ENCODE assay signal across 38 cellular contexts in genomic region chr16:28486266-28486665, GRCh38. TPM values are rescaled to one million over a fixed set of nuclear protein-coding genes. Genes with fewer than 3 reads are reported as not detected.
"Had no signal": no experiment of that assay in that cellular context is flagged by ENCODE, and none has a peak within 500 bp of the region (broad histone marks: within the 10 kb centered on the region; RNA-seq: fewer than 3 reads in every experiment).

No MANE protein-coding gene starts in this region.

- H3K9me3 ChIP-seq: esophagus muscularis mucosa, gastrocnemius medialis, heart left ventricle had no signal

- H3K4me1 ChIP-seq: foreskin keratinocyte had no signal

- H3K4me3 Mint-ChIP-seq: activated CD4-positive, alpha-beta memory T cell treated with anti-CD3 and anti-CD28 coated beads for 36 hours; activated CD4-positive, alpha-beta T cell treated with anti-CD3 and anti-CD28 coated beads for 36 hours; activated CD4-positive, alpha-beta T cell treated with anti-CD3 and anti-CD28 coated beads, Interleukin-2, amount 10 ng/mL, durations not matched to agents 24 days and 14 days; activated CD8-positive, alpha-beta memory T cell treated with anti-CD3 and anti-CD28 coated beads, Interleukin-2, amount 10 ng/mL, durations not matched to agents 7 days and 5 days; activated CD8-positive, alpha-beta T cell treated with anti-CD3 and anti-CD28 coated beads, Interleukin-2, amount 10 ng/mL, durations not matched to agents 7 days and 5 days; activated naive CD4-positive, alpha-beta T cell treated with anti-CD3 and anti-CD28 coated beads for 36 hours; activated naive CD8-positive, alpha-beta T cell treated with anti-CD3 and anti-CD28 coated beads, Interleukin-2, amount 10 ng/mL, durations not matched to agents 7 days and 5 days; activated T-cell treated with anti-CD3 and anti-CD28 coated beads, Interleukin-2, amount 50 U/mL, for 4 hours; activated T-helper 17 cell treated with anti-CD3 and anti-CD28 coated beads, Interleukin-2, amount 50 U/mL, for 72 hours; central memory CD8-positive, alpha-beta T cell; effector memory CD8-positive, alpha-beta T cell; T-helper 2 cell treated with Interferon-gamma antibody and Interleukin-4, amounts not matched to agents 5 μg/mL and 100 μg/mL, for 36 hours had no signal

- H3K27me3 Mint-ChIP-seq: activated CD4-positive, alpha-beta memory T cell treated with anti-CD3 and anti-CD28 coated beads for 36 hours; activated CD4-positive, alpha-beta T cell treated with anti-CD3 and anti-CD28 coated beads for 36 hours; activated CD4-positive, alpha-beta T cell treated with anti-CD3 and anti-CD28 coated beads, Interleukin-2, amount 10 ng/mL, durations not matched to agents 24 days and 14 days; activated CD8-positive, alpha-beta memory T cell treated with anti-CD3 and anti-CD28 coated beads, Interleukin-2, amount 10 ng/mL, durations not matched to agents 7 days and 5 days; activated naive CD8-positive, alpha-beta T cell treated with anti-CD3 and anti-CD28 coated beads, Interleukin-2, amount 10 ng/mL, durations not matched to agents 7 days and 5 days; activated T-helper 17 cell treated with anti-CD3 and anti-CD28 coated beads, Interleukin-2, amount 50 U/mL, for 72 hours; central memory CD8-positive, alpha-beta T cell; effector memory CD8-positive, alpha-beta T cell; T-helper 17 cell had no signal

- ATAC-seq: activated CD4-positive, alpha-beta T cell treated with anti-CD3 and anti-CD28 coated beads for 36 hours; activated CD8-positive, alpha-beta memory T cell treated with anti-CD3 and anti-CD28 coated beads, Interleukin-2, amount 10 ng/mL, durations not matched to agents 7 days and 5 days; activated CD8-positive, alpha-beta T cell treated with anti-CD3 and anti-CD28 coated beads, Interleukin-2, amount 10 ng/mL, durations not matched to agents 7 days and 5 days; activated naive CD4-positive, alpha-beta T cell treated with anti-CD3 and anti-CD28 coated beads, Interleukin-2, amount 50 U/mL, for 72 hours; activated T-cell treated with anti-CD3 and anti-CD28 coated beads, Interleukin-2, amount 50 U/mL, for 4 hours; activated T-helper 17 cell treated with anti-CD3 and anti-CD28 coated beads, Interleukin-2, amount 50 U/mL, for 72 hours; effector memory CD8-positive, alpha-beta T cell; foreskin keratinocyte; gastrocnemius medialis; heart left ventricle; T-helper 17 cell had no signal

- DNase-seq: activated CD4-positive, alpha-beta memory T cell treated with anti-CD3 and anti-CD28 coated beads for 36 hours; activated CD4-positive, alpha-beta T cell treated with anti-CD3 and anti-CD28 coated beads for 36 hours; activated CD4-positive, alpha-beta T cell treated with anti-CD3 and anti-CD28 coated beads, Interleukin-2, amount 10 ng/mL, durations not matched to agents 24 days and 14 days; activated CD4-positive, CD25-positive, alpha-beta regulatory T cell; activated CD4-positive, CD25-positive, alpha-beta regulatory T cell treated with anti-CD3 and anti-CD28 coated beads, Interleukin-2, amount 50 U/mL, for 72 hours; activated CD8-positive, alpha-beta memory T cell treated with anti-CD3 and anti-CD28 coated beads, Interleukin-2, amount 10 ng/mL, durations not matched to agents 7 days and 5 days; activated CD8-positive, alpha-beta memory T cell treated with anti-CD3 and anti-CD28 coated beads, Interleukin-2, amount 50 U/mL, for 4 hours; activated CD8-positive, alpha-beta T cell treated with anti-CD3 and anti-CD28 coated beads, Interleukin-2, amount 10 ng/mL, durations not matched to agents 7 days and 5 days; activated effector memory CD4-positive, alpha-beta T cell treated with Interleukin-2 at 50 U/mL for 16 hours; activated gamma-delta T cell treated with Interleukin-2 at 50 U/mL for 16 hours; activated naive CD4-positive, alpha-beta T cell treated with anti-CD3 and anti-CD28 coated beads for 36 hours; activated naive CD8-positive, alpha-beta T cell treated with anti-CD3 and anti-CD28 coated beads, Interleukin-2, amount 10 ng/mL, durations not matched to agents 7 days and 5 days; activated T-cell treated with anti-CD3 and anti-CD28 coated beads, Interleukin-2, amount 50 U/mL, for 4 hours; amniotic stem cell; anterior cingulate cortex; brain microvascular endothelial cell; cortex of kidney; dermis blood vessel endothelial cell; effector CD4-positive, alpha-beta T cell; effector memory CD8-positive, alpha-beta T cell; foreskin keratinocyte; gastrocnemius medialis; glutamatergic neuron; heart left ventricle; T-helper 1 cell; T-helper 17 cell; T1000 had no signal

- H3K27ac ChIP-seq: brain microvascular endothelial cell, esophagus muscularis mucosa, foreskin keratinocyte, gastrocnemius medialis, heart left ventricle had no signal

- H3K27ac Mint-ChIP-seq: activated CD4-positive, alpha-beta memory T cell treated with anti-CD3 and anti-CD28 coated beads for 36 hours; activated CD4-positive, alpha-beta T cell treated with anti-CD3 and anti-CD28 coated beads for 36 hours; activated CD4-positive, alpha-beta T cell treated with anti-CD3 and anti-CD28 coated beads, Interleukin-2, amount 10 ng/mL, durations not matched to agents 24 days and 14 days; activated CD8-positive, alpha-beta memory T cell treated with anti-CD3 and anti-CD28 coated beads, Interleukin-2, amount 10 ng/mL, durations not matched to agents 7 days and 5 days; activated naive CD4-positive, alpha-beta T cell treated with anti-CD3 and anti-CD28 coated beads for 36 hours; activated naive CD8-positive, alpha-beta T cell treated with anti-CD3 and anti-CD28 coated beads, Interleukin-2, amount 10 ng/mL, durations not matched to agents 7 days and 5 days; T-helper 2 cell treated with Interferon-gamma antibody and Interleukin-4, amounts not matched to agents 5 μg/mL and 100 μg/mL, for 36 hours had no signal

- H3K4me3 ChIP-seq: esophagus muscularis mucosa, gastrocnemius medialis, heart left ventricle had no signal

- FAIRE-seq: astrocyte, bronchial epithelial cell, colon had no signal

- H3K27me3 ChIP-seq: brain microvascular endothelial cell, esophagus muscularis mucosa, foreskin keratinocyte, gastrocnemius medialis, heart left ventricle had no signal

- H3K9me3 Mint-ChIP-seq: activated CD4-positive, alpha-beta memory T cell treated with anti-CD3 and anti-CD28 coated beads for 36 hours; activated CD4-positive, alpha-beta T cell treated with anti-CD3 and anti-CD28 coated beads, Interleukin-2, amount 10 ng/mL, durations not matched to agents 24 days and 14 days; activated naive CD4-positive, alpha-beta T cell treated with anti-CD3 and anti-CD28 coated beads for 36 hours; activated naive CD4-positive, alpha-beta T cell treated with anti-CD3 and anti-CD28 coated beads, Interleukin-2, amount 50 U/mL, for 72 hours; activated naive CD8-positive, alpha-beta T cell treated with anti-CD3 and anti-CD28 coated beads, Interleukin-2, amount 10 ng/mL, durations not matched to agents 7 days and 5 days; activated T-cell treated with anti-CD3 and anti-CD28 coated beads, Interleukin-2, amount 50 U/mL, for 4 hours; activated T-helper 17 cell treated with anti-CD3 and anti-CD28 coated beads, Interleukin-2, amount 50 U/mL, for 72 hours; central memory CD8-positive, alpha-beta T cell; effector memory CD8-positive, alpha-beta T cell; T-helper 2 cell treated with Interferon-gamma antibody and Interleukin-4, amounts not matched to agents 5 μg/mL and 100 μg/mL, for 36 hours had no signal

RNA-seq across cellular contexts. Expression of gene APOBR, which starts 8.2 kb away (rescaled TPM):
- total RNA-seq: astrocyte, bronchial epithelial cell, foreskin keratinocyte had no signal
- polyA plus RNA-seq: foreskin keratinocyte had no signal

RNA-seq across cellular contexts. Expression of gene NPIPB7, which starts 14.1 kb away (rescaled TPM):
- total RNA-seq: activated CD4-positive, alpha-beta memory T cell treated with anti-CD3 and anti-CD28 coated beads for 36 hours; activated CD4-positive, alpha-beta T cell treated with anti-CD3 and anti-CD28 coated beads, Interleukin-2, amount 10 ng/mL, durations not matched to agents 24 days and 14 days; activated CD8-positive, alpha-beta memory T cell treated with anti-CD3 and anti-CD28 coated beads, Interleukin-2, amount 10 ng/mL, durations not matched to agents 7 days and 5 days; activated CD8-positive, alpha-beta T cell treated with anti-CD3 and anti-CD28 coated beads, Interleukin-2, amount 10 ng/mL, durations not matched to agents 7 days and 5 days; activated naive CD4-positive, alpha-beta T cell treated with anti-CD3 and anti-CD28 coated beads for 36 hours; activated T-cell treated with anti-CD3 and anti-CD28 coated beads, Interleukin-2, amount 50 U/mL, for 4 hours; activated T-helper 17 cell treated with anti-CD3 and anti-CD28 coated beads, Interleukin-2, amount 50 U/mL, for 72 hours; astrocyte; bronchial epithelial cell; cardiac septum; dermis blood vessel endothelial cell; foreskin keratinocyte; gastrocnemius medialis; heart left ventricle; T-helper 17 cell had no signal
- polyA plus RNA-seq: foreskin keratinocyte had no signal

RNA-seq across cellular contexts. Expression of gene IL27, which starts 20.4 kb away (rescaled TPM):
- total RNA-seq: activated CD4-positive, alpha-beta memory T cell treated with anti-CD3 and anti-CD28 coated beads for 36 hours; activated CD4-positive, alpha-beta T cell treated with anti-CD3 and anti-CD28 coated beads for 36 hours; activated CD4-positive, alpha-beta T cell treated with anti-CD3 and anti-CD28 coated beads, Interleukin-2, amount 10 ng/mL, durations not matched to agents 24 days and 14 days; activated CD8-positive, alpha-beta memory T cell treated with anti-CD3 and anti-CD28 coated beads for 36 hours; activated CD8-positive, alpha-beta memory T cell treated with anti-CD3 and anti-CD28 coated beads, Interleukin-2, amount 10 ng/mL, durations not matched to agents 7 days and 5 days; activated CD8-positive, alpha-beta T cell treated with anti-CD3 and anti-CD28 coated beads, Interleukin-2, amount 10 ng/mL, durations not matched to agents 7 days and 5 days; activated naive CD4-positive, alpha-beta T cell treated with anti-CD3 and anti-CD28 coated beads for 36 hours; activated naive CD4-positive, alpha-beta T cell treated with anti-CD3 and anti-CD28 coated beads, Interleukin-2, amount 50 U/mL, for 72 hours; activated naive CD8-positive, alpha-beta T cell treated with anti-CD3 and anti-CD28 coated beads, Interleukin-2, amount 10 ng/mL, durations not matched to agents 7 days and 5 days; activated T-helper 17 cell treated with anti-CD3 and anti-CD28 coated beads, Interleukin-2, amount 50 U/mL, for 72 hours; astrocyte; bronchial epithelial cell; cardiac septum; cerebellum; dermis blood vessel endothelial cell; esophagus muscularis mucosa; foreskin keratinocyte; gastrocnemius medialis; T-helper 17 cell had no signal
- polyA plus RNA-seq: foreskin keratinocyte had no signal

RNA-seq across cellular contexts. Expression of gene NUPR1, which starts 52.5 kb away (rescaled TPM):
- total RNA-seq: activated CD4-positive, alpha-beta memory T cell treated with anti-CD3 and anti-CD28 coated beads for 36 hours; activated CD4-positive, alpha-beta T cell treated with anti-CD3 and anti-CD28 coated beads for 36 hours; activated CD4-positive, alpha-beta T cell treated with anti-CD3 and anti-CD28 coated beads, Interleukin-2, amount 10 ng/mL, durations not matched to agents 24 days and 14 days; activated CD8-positive, alpha-beta memory T cell treated with anti-CD3 and anti-CD28 coated beads for 36 hours; activated CD8-positive, alpha-beta memory T cell treated with anti-CD3 and anti-CD28 coated beads, Interleukin-2, amount 10 ng/mL, durations not matched to agents 7 days and 5 days; activated CD8-positive, alpha-beta T cell treated with anti-CD3 and anti-CD28 coated beads, Interleukin-2, amount 10 ng/mL, durations not matched to agents 7 days and 5 days; activated naive CD4-positive, alpha-beta T cell treated with anti-CD3 and anti-CD28 coated beads for 36 hours; activated naive CD4-positive, alpha-beta T cell treated with anti-CD3 and anti-CD28 coated beads, Interleukin-2, amount 50 U/mL, for 72 hours; activated T-helper 17 cell treated with anti-CD3 and anti-CD28 coated beads, Interleukin-2, amount 50 U/mL, for 72 hours had no signal
